8 cellular contexts compared by ENCODE assay signal in the genomic region with DNA sequence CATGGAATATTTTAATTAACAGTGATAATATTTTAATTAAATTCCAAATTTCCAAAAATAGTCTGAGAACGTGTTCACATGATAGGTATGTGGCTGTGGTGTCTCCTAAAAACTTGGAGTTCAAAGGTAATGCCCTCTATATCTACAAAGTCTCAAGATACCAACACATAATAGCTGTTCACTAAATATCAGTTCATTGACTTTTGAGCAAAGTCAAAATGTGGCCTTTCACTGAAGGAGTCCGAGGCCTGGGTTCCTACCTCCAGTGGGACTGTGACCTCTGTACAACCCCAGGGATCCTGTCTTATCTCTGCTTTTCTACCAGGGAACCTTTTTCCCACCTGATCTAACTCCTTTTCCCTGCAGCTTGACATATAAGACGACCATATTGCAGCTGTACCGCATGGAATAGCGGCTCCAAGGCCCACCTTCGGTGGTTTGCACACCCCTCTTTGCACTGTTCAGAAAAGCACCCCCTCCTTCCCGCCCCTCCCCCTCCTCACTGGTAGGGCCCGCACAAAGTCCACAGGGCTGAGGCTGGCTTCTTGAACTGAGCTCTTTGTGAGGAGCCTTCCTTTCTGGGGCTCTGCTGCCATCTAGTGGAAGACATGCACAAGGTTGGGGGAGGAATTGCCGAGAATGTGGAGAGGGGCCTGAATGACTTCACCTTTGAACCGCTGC. TPM values are rescaled to one million over a fixed set of nuclear protein-coding genes. Genes with fewer than 3 reads are reported as not detected.
A peak's percentile ranks its signal among the peaks of the same experiment; 100 is the strongest.
DNase-seq lines count a peak whose midpoint lies in the region; ATAC-seq, FAIRE-seq and TF ChIP-seq lines count a peak whose summit lies in the region.

No MANE protein-coding gene starts in this region.

- peak; percentile 51 for DNase-seq in A172 (ENCODE audit: low spot score)
- peak; percentile 58 for DNase-seq in GM18507 (ENCODE audit: extremely low spot score, insufficient read length, low read depth)
- DNase-seq in LNCaP clone FGC (ENCODE audit: low read depth): peak; percentile 56
- DNase-seq in SK-MEL-5 (ENCODE audit: low read depth, low spot score): peak; percentile 91
- peak; percentile 86 for DNase-seq in activated naive CD4-positive, alpha-beta T cell treated with Interleukin-2 at 50 U/mL for 16 hours
- peak; percentile 73 to 77 for DNase-seq in frontal cortex (ENCODE audit: low spot score in 2 of 2)
- peak; percentile 68 for DNase-seq in occipital lobe (lab: John Stamatoyannopoulos, UW)
- DNase-seq in thoracic aorta (ENCODE audit: low spot score): peak; percentile 74

- in situ Hi-C loops in SK-MEL-5 (cut with HindIII; ENCODE audit: low pct_unique_long_range_greater_than_20kb, low sequenced_read_pairs): no loop called here

- H3K4me3 ChIP-seq in LNCaP clone FGC (ENCODE audit: low read depth, low read length) (no peak overlapping the region), thoracic aorta (peak overlapping the region; percentile 81)

- peaks cover 35 to 70% of the 10 kb centered on the region in 2 donors for H3K4me1 ChIP-seq in thoracic aorta (ENCODE audit: control insufficient read depth in 1 of 2, low read depth in 2 of 2)

- no peaks in the 10 kb centered on the region for H3K9me3 ChIP-seq in thoracic aorta

- TF ChIP-seq CTCF in LNCaP clone FGC (IDR thresholded peaks at IDR 0.05; ENCODE audit: control insufficient read depth, extremely low read depth, insufficient read depth) (peak; percentile 97), thoracic aorta (IDR thresholded peaks at IDR 0.05) (peak; percentile 90)

- H3K27me3 ChIP-seq in thoracic aorta (replicated peaks; ENCODE audit: insufficient read depth): no peaks in the 10 kb centered on the region

- peak; percentile 97 for FAIRE-seq in GM18507 (lab: Jason Lieb, UNC)
- FAIRE-seq in frontal cortex (lab: Jason Lieb, UNC): no peak

- H3K36me3 ChIP-seq in thoracic aorta: peaks cover 25% of the 10 kb centered on the region

- ATAC-seq in thoracic aorta (ENCODE audit: insufficient number of reproducible peaks, low FRiP score, low read depth): peak; percentile 71

- peak overlapping the region; percentile 88 to 92 for H3K27ac ChIP-seq in thoracic aorta

RNA-seq across cellular contexts. Expression of a gene that starts 3.1 kb away (rescaled TPM):
- not detected in 2 replicates for total RNA-seq in A172 (2014; rRNA removed; shearing (Covaris generic))
- 1.2 TPM in 2 replicates for total RNA-seq in SK-MEL-5 (2014; rRNA removed; shearing (Covaris generic))
- polyA plus RNA-seq in SK-MEL-5 (2015; cell fraction: cytosol; rRNA removed): 2.1 and 2.2 TPM in 2 replicates
- polyA plus RNA-seq in SK-MEL-5 (2015; cell fraction: nucleus; rRNA removed): 3.5 and 3.6 TPM in 2 replicates
- 161 TPM for total RNA-seq in frontal cortex
- 300 TPM for total RNA-seq in occipital lobe
- total RNA-seq in thoracic aorta: 100 to 1,000 TPM; 108 to 153 TPM

RNA-seq across cellular contexts. Expression of a gene that starts 44.3 kb away (rescaled TPM):
- total RNA-seq in A172 (2014; rRNA removed; shearing (Covaris generic)): 8.8 and 8.9 TPM in 2 replicates
- total RNA-seq in SK-MEL-5 (2014; rRNA removed; shearing (Covaris generic)): 32.7 and 46.7 TPM in 2 replicates
- 32.7 and 37.6 TPM in 2 replicates for polyA plus RNA-seq in SK-MEL-5 (2015; cell fraction: cytosol; rRNA removed)
- 14.8 and 15.8 TPM in 2 replicates for polyA plus RNA-seq in SK-MEL-5 (2015; cell fraction: nucleus; rRNA removed)
- total RNA-seq in frontal cortex (4.1 TPM), occipital lobe (4.7 TPM), thoracic aorta (1 to 10 TPM; 4.1 to 9.5 TPM)

Comparison
In these comparisons a context has a peak if more than half of its experiments do, and no peak if none do; other contexts are left out.
1. RNA of a gene that starts 3.1 kb away (total RNA-seq): 300 TPM in occipital lobe (single experiment), 161 TPM in frontal cortex (single experiment) and 108 to 153 TPM in thoracic aorta; 1.2 TPM in SK-MEL-5 and not detected in A172; every median in the first group is over 10 times any median in the second.
2. Peak in every context shown above with its lines, with median percentiles within 50 percentile points of each other: DNase-seq.